Comparison of ENCODE assay signal across 8 cellular contexts in the genomic region with DNA sequence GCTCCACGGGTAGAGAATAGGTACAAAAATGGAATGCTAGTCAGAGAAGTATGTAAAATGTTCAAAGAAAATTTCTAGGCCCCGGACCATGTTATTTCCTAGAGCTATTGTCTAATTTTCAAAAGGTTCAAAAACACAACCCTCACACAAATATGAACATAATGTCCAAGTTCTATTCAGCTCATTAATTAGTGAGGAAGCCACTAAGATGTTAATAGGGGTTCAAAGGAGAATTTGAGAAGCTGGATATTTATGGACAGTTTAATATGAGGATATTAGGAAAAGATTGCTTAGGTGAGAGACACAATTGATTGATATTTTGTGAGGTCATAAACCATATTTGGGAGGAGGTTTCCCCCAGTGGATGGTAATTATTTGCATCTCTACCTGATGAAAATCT.
"Had no signal": no experiment of that assay in that cellular context is flagged by ENCODE, and none has a peak within 500 bp of the region (broad histone marks: within the 10 kb centered on the region; RNA-seq: fewer than 3 reads in every experiment).

No MANE protein-coding gene starts in this region.

- H3K4me3 Mint-ChIP-seq: IgD-negative memory B cell had no signal

- DNase-seq: IMR-90, KBM-7, KG1 had no signal

- H3K4me1 Mint-ChIP-seq: IgD-negative memory B cell had no signal

- H3K27ac ChIP-seq: HL-60, KMS-11 had no signal

- ATAC-seq: HepG2, K562 had no signal

- H3K9me3 Mint-ChIP-seq: IgD-negative memory B cell had no signal

- H3K27ac Mint-ChIP-seq: IgD-negative memory B cell had no signal

- H3K4me3 ChIP-seq: K562 had no signal

- H3K36me3 Mint-ChIP-seq: IgD-negative memory B cell had no signal
